Comparison of ENCODE assay signal across 18 cellular contexts in genomic region chr10:35204650-35205319, GRCh38.
A peak's percentile ranks its signal among the peaks of the same experiment; 100 is the strongest.
DNase-seq lines count a peak whose midpoint lies in the region; ATAC-seq and TF ChIP-seq lines count a peak whose summit lies in the region.
"Had no signal": no experiment of that assay in that cellular context is flagged by ENCODE, and none has a peak within 500 bp of the region (broad histone marks: within the 10 kb centered on the region; RNA-seq: fewer than 3 reads in every experiment).

No MANE protein-coding gene starts in this region.

- H3K27me3 Mint-ChIP-seq in CD8-positive, alpha-beta memory T cell = no peaks in the 10 kb centered on the region
- H3K27me3 Mint-ChIP-seq in activated T-helper 2 cell treated with anti-CD3 and anti-CD28 coated beads, Interferon-gamma antibody, Interleukin-2, Interleukin-4, amounts not matched to agents 10 μg/mL and 5 μg/mL and 100 μg/mL, durations not matched to agents 14 hours and 24 hours and 36 hours (ENCODE audit: low read depth) = no peaks in the 10 kb centered on the region
- no peaks in the 10 kb centered on the region for H3K27me3 Mint-ChIP-seq in nephron (ENCODE audit: low read depth)
- no peaks in the 10 kb centered on the region for H3K27me3 Mint-ChIP-seq in activated naive CD4-positive, alpha-beta T cell treated with anti-CD3 and anti-CD28 coated beads for 36 hours (ENCODE audit: low read depth)

- TF ChIP-seq CTCF in HEK293 (tag by site-specific recombination; IDR thresholded peaks at IDR 0.05) (no peak), nephron (IDR thresholded peaks at IDR 0.05; ENCODE audit: unreplicated experiment in 3 of 3) (no peak)

- peaks cover 11 to 30% (median 18%) of the 10 kb centered on the region in 3 donors for H3K4me1 Mint-ChIP-seq in CD8-positive, alpha-beta memory T cell
- peaks cover 64% of the 10 kb centered on the region for H3K4me1 Mint-ChIP-seq in activated T-helper 2 cell treated with anti-CD3 and anti-CD28 coated beads, Interferon-gamma antibody, Interleukin-2, Interleukin-4, amounts not matched to agents 10 μg/mL and 5 μg/mL and 100 μg/mL, durations not matched to agents 14 hours and 24 hours and 36 hours (ENCODE audit: low read depth)
- H3K4me1 Mint-ChIP-seq in nephron = peaks cover 19% of the 10 kb centered on the region
- peaks cover 34% of the 10 kb centered on the region for H3K4me1 Mint-ChIP-seq in activated naive CD4-positive, alpha-beta T cell treated with anti-CD3 and anti-CD28 coated beads for 36 hours (ENCODE audit: low read depth)

- peaks cover 7% of the 10 kb centered on the region for H3K4me1 ChIP-seq in CD8-positive, alpha-beta memory T cell (ENCODE audit: insufficient read depth, low read length)
- H3K4me1 ChIP-seq in HEK293 (ENCODE audit: control insufficient read depth, insufficient read depth, low read length) = peaks cover 4% of the 10 kb centered on the region; the same call in 1 of the 2 replicates

- CTCF ChIA-PET in CD8-positive, alpha-beta memory T cell (lab: Charles Lee) = interaction anchor here (0.7 to 4.2 kb wide), 6 partner anchors 9 to 75 kb away, joined by 3 to 17 read pairs (median 4); no protein-coding TSS in a partner anchor
- CTCF ChIA-PET in HEK293 (lab: Yijun Ruan, JAX) = interaction anchor here (0.6 to 2.4 kb wide), 12 partner anchors 9 to 596 kb away, joined by 3 to 18 read pairs (median 3); partner anchors contain the start of gene CREM
- CTCF ChIA-PET in activated naive CD4-positive, alpha-beta T cell treated with anti-CD3 and anti-CD28 coated beads for 36 hours (lab: Charles Lee) = interaction anchor here (0.6 to 2.2 kb wide), 5 partner anchors 9 to 358 kb away, joined by 3 to 11 read pairs (median 4); no protein-coding TSS in a partner anchor

- peak overlapping the region; percentile 57 for H3K27ac ChIP-seq in CD8-positive, alpha-beta memory T cell (ENCODE audit: low read depth, low read length)
- no peak overlapping the region for H3K27ac ChIP-seq in HEK293 (ENCODE audit: extremely low read depth, low read depth, low read length)
- H3K27ac ChIP-seq: BLaER1 had no signal

- H3K4me3 ChIP-seq in CD8-positive, alpha-beta memory T cell (ENCODE audit: low read length) = no peak overlapping the region
- no peak overlapping the region for H3K4me3 ChIP-seq in HEK293 (ENCODE audit: low read depth, low read length)
- H3K4me3 ChIP-seq: BLaER1 had no signal

- DNase-seq in CD8-positive, alpha-beta memory T cell = no peak
- DNase-seq in activated T-helper 2 cell treated with anti-CD3 and anti-CD28 coated beads, Interferon-gamma antibody, Interleukin-2, Interleukin-4, amounts not matched to agents 10 μg/mL and 5 μg/mL and 100 μg/mL, durations not matched to agents 14 hours and 24 hours and 36 hours (ENCODE audit: low spot score) = no peak
- DNase-seq in activated naive CD4-positive, alpha-beta T cell treated with anti-CD3 and anti-CD28 coated beads for 36 hours = no peak
- DNase-seq in stimulated activated CD8-positive, alpha-beta memory T cell treated with anti-CD3 and anti-CD28 coated beads, Interleukin-4, amount 100 ng/mL, for 48 hours = no peak
- DNase-seq: CD8-positive, alpha-beta T cell; DND-41; GOT3; KBM-7; NCI-H1436; NCI-H2029 treated with DMSO at 0.1 percent for 48 hours; NCI-H2171 treated with DMSO at 0.1 percent for 48 hours; NCI-H748 treated with DMSO at 0.1 percent for 48 hours had no signal

- no peak for ATAC-seq in GM21717 (IDR thresholded peaks at IDR 0.05; ENCODE audit: unreplicated experiment)
- ATAC-seq: CD8-positive, alpha-beta T cell; Panc1; Right ventricle myocardium inferior had no signal

- H3K27me3 ChIP-seq in CD8-positive, alpha-beta memory T cell (ENCODE audit: insufficient read depth, low read length, poor library complexity, severe bottlenecking) = no peaks in the 10 kb centered on the region
- H3K27me3 ChIP-seq: BLaER1 had no signal

- no peak overlapping the region for H3K4me3 Mint-ChIP-seq in CD8-positive, alpha-beta memory T cell
- H3K4me3 Mint-ChIP-seq in activated T-helper 2 cell treated with anti-CD3 and anti-CD28 coated beads, Interferon-gamma antibody, Interleukin-2, Interleukin-4, amounts not matched to agents 10 μg/mL and 5 μg/mL and 100 μg/mL, durations not matched to agents 14 hours and 24 hours and 36 hours (ENCODE audit: low read depth) = peak overlapping the region; percentile 45
- no peak overlapping the region for H3K4me3 Mint-ChIP-seq in nephron
- no peak overlapping the region for H3K4me3 Mint-ChIP-seq in activated naive CD4-positive, alpha-beta T cell treated with anti-CD3 and anti-CD28 coated beads for 36 hours
- H3K4me3 Mint-ChIP-seq: CD8-positive, alpha-beta T cell had no signal

- POLR2A ChIA-PET in CD8-positive, alpha-beta memory T cell (lab: Charles Lee) = interaction anchor here (0.7 kb wide), 1 partner anchor 62 kb away, joined by 7 read pairs; no protein-coding TSS in a partner anchor
- POLR2A ChIA-PET in HEK293 (lab: Yijun Ruan, JAX) = interaction anchor here (0.7 kb wide), 2 partner anchors 41 to 290 kb away, joined by 4 read pairs; no protein-coding TSS in a partner anchor

- H3K27ac Mint-ChIP-seq in CD8-positive, alpha-beta memory T cell = no peak overlapping the region
- H3K27ac Mint-ChIP-seq in activated T-helper 2 cell treated with anti-CD3 and anti-CD28 coated beads, Interferon-gamma antibody, Interleukin-2, Interleukin-4, amounts not matched to agents 10 μg/mL and 5 μg/mL and 100 μg/mL, durations not matched to agents 14 hours and 24 hours and 36 hours = peak overlapping the region; percentile 84
- peak overlapping the region in 2 of 3 experiments; percentile 39 to 66 for H3K27ac Mint-ChIP-seq in nephron
- H3K27ac Mint-ChIP-seq in activated naive CD4-positive, alpha-beta T cell treated with anti-CD3 and anti-CD28 coated beads for 36 hours = no peak overlapping the region
- H3K27ac Mint-ChIP-seq: CD8-positive, alpha-beta T cell had no signal

- no peaks in the 10 kb centered on the region for H3K9me3 ChIP-seq in CD8-positive, alpha-beta memory T cell (ENCODE audit: low read length)
- H3K9me3 ChIP-seq in HEK293 (ENCODE audit: control insufficient read depth, insufficient read depth, low read depth, low read length) = no peaks in the 10 kb centered on the region
- H3K9me3 ChIP-seq: BLaER1 had no signal

- no peaks in the 10 kb centered on the region for H3K36me3 ChIP-seq in CD8-positive, alpha-beta memory T cell (ENCODE audit: insufficient read depth, low read length)
- H3K36me3 ChIP-seq in HEK293 (ENCODE audit: control insufficient read depth in 2 of 2, insufficient read depth in 1 of 2, low read length in 2 of 2) = peaks cover 0 to 14% of the 10 kb centered on the region in 2 experiments; a peak in 2 of 3 replicates
- H3K36me3 ChIP-seq: BLaER1 had no signal

- intact Hi-C loops in activated T-helper 2 cell treated with anti-CD3 and anti-CD28 coated beads, Interferon-gamma antibody, Interleukin-2, Interleukin-4, amounts not matched to agents 10 μg/mL and 5 μg/mL and 100 μg/mL, durations not matched to agents 14 hours and 24 hours and 36 hours (cut with micrococcal nuclease) = no loop called here
- intact Hi-C loops in activated naive CD4-positive, alpha-beta T cell treated with anti-CD3 and anti-CD28 coated beads for 36 hours (cut with micrococcal nuclease) = no loop called here

- no peaks in the 10 kb centered on the region for H3K9me3 Mint-ChIP-seq in CD8-positive, alpha-beta memory T cell
- H3K9me3 Mint-ChIP-seq in activated T-helper 2 cell treated with anti-CD3 and anti-CD28 coated beads, Interferon-gamma antibody, Interleukin-2, Interleukin-4, amounts not matched to agents 10 μg/mL and 5 μg/mL and 100 μg/mL, durations not matched to agents 14 hours and 24 hours and 36 hours = no peaks in the 10 kb centered on the region
- no peaks in the 10 kb centered on the region for H3K9me3 Mint-ChIP-seq in nephron
- H3K9me3 Mint-ChIP-seq in activated naive CD4-positive, alpha-beta T cell treated with anti-CD3 and anti-CD28 coated beads for 36 hours = no peaks in the 10 kb centered on the region
- H3K9me3 Mint-ChIP-seq: CD8-positive, alpha-beta T cell had no signal

- H3K36me3 Mint-ChIP-seq in CD8-positive, alpha-beta memory T cell = peaks cover 0 to 51% (median 5%) of the 10 kb centered on the region in 3 donors
- peaks cover 72% of the 10 kb centered on the region for H3K36me3 Mint-ChIP-seq in activated T-helper 2 cell treated with anti-CD3 and anti-CD28 coated beads, Interferon-gamma antibody, Interleukin-2, Interleukin-4, amounts not matched to agents 10 μg/mL and 5 μg/mL and 100 μg/mL, durations not matched to agents 14 hours and 24 hours and 36 hours (ENCODE audit: low read depth)
- peaks cover 17% of the 10 kb centered on the region for H3K36me3 Mint-ChIP-seq in nephron (ENCODE audit: low read depth)
- H3K36me3 Mint-ChIP-seq in activated naive CD4-positive, alpha-beta T cell treated with anti-CD3 and anti-CD28 coated beads for 36 hours (ENCODE audit: low read depth) = peaks cover 36% of the 10 kb centered on the region

TF ChIP-seq in HEK293, 187 proteins besides CTCF, POLR2A, EP300 and RAD21:
- TF ChIP-seq ZNF292 (tag by site-specific recombination; IDR thresholded peaks at IDR 0.05; ENCODE audit: borderline replicate concordance, low read depth) (no peak), PRDM6 (tag by site-specific recombination; IDR thresholded peaks at IDR 0.05) (peak; percentile 62)

Comparison
In these comparisons a context has a peak if more than half of its experiments do, and no peak if none do; other contexts are left out.
1. H3K27ac Mint-ChIP-seq: peak in activated T-helper 2 cell treated with anti-CD3 and anti-CD28 coated beads, Interferon-gamma antibody, Interleukin-2, Interleukin-4, amounts not matched to agents 10 μg/mL and 5 μg/mL and 100 μg/mL, durations not matched to agents 14 hours and 24 hours and 36 hours (single experiment) and nephron (2 of 3); none in CD8-positive, alpha-beta memory T cell (0 of 8) and activated naive CD4-positive, alpha-beta T cell treated with anti-CD3 and anti-CD28 coated beads for 36 hours (single experiment).